In the genomic region with DNA sequence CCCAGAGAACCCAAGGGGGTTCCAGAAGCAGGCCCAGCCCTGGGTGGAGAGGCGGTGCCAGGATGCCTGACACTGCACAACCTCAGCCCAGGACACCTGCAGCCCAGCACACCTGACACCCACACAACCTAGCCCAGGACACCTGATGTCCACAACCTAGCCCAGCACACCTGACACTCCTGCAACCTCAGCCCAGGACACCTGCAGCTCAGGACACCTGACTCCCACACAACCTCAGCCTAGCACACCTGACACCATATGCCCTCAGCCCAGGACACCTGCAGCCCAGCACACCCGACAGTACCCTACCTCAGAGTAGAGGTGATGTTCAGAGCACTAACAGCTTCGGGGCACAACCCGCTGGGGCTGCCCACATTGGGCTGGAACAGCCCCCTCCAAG, we compare ENCODE assay signal across 18 cellular contexts.
A peak's percentile ranks its signal among the peaks of the same experiment; 100 is the strongest.
DNase-seq lines count a peak whose midpoint lies in the region; ATAC-seq and TF ChIP-seq lines count a peak whose summit lies in the region.
"Had no signal": no experiment of that assay in that cellular context is flagged by ENCODE, and none has a peak within 500 bp of the region (broad histone marks: within the 10 kb centered on the region; RNA-seq: fewer than 3 reads in every experiment).

No MANE protein-coding gene starts in this region.

- H3K9me3 ChIP-seq in MM.1S (replicated peaks; ENCODE audit: insufficient read depth, low read length) (no peaks in the 10 kb centered on the region), trophoblast cell (ENCODE audit: insufficient read depth, low read depth, low read length) (peaks cover 13% of the 10 kb centered on the region)

- H4K12ac ChIP-seq in trophoblast cell (ENCODE audit: low read depth, low read length) = no peak overlapping the region

- DNase-seq in activated CD8-positive, alpha-beta memory T cell treated with anti-CD3 and anti-CD28 coated beads for 24 hours = peak; percentile 49
- DNase-seq in activated CD8-positive, alpha-beta memory T cell treated with anti-CD3 and anti-CD28 coated beads, Interleukin-2, amount 10 ng/mL, durations not matched to agents 7 days and 5 days = no peak
- DNase-seq in MM.1S = peak; percentile 17
- no peak for DNase-seq in immature natural killer cell
- no peak for DNase-seq in trophoblast cell
- no peak for DNase-seq in activated naive CD8-positive, alpha-beta T cell treated with anti-CD3 and anti-CD28 coated beads for 36 hours
- no peak for DNase-seq in NCI-H2081 treated with DMSO at 0.1 percent for 48 hours (lab: John Stamatoyannopoulos, UW)
- DNase-seq: 8988T; AML-193; Calu3; CD4-positive, alpha-beta T cell; DMS 273 treated with DMSO at 0.1 percent for 48 hours; DMS79 had no signal

- no peak overlapping the region for H2BK5ac ChIP-seq in trophoblast cell (ENCODE audit: low read depth, low read length, poor library complexity)

- H3K79me2 ChIP-seq in MM.1S (ENCODE audit: low read length) = no peaks in the 10 kb centered on the region
- H3K79me2 ChIP-seq in trophoblast cell (ENCODE audit: control insufficient read depth, insufficient read depth, low read length, poor library complexity) = no peaks in the 10 kb centered on the region

- no peak overlapping the region for H3K27ac ChIP-seq in MM.1S (ENCODE audit: low read length)
- H3K27ac ChIP-seq in trophoblast cell (ENCODE audit: low read depth, low read length) = no peak overlapping the region
- H3K27ac ChIP-seq: BLaER1 treated with 17β-estradiol and CSF1 and Interleukin-3, amounts not matched to agents 10 nM and 100 nM; HL-60 had no signal

- no CpG with 5 or more reads among the region's 4 CpGs for WGBS in trophoblast cell (ENCODE audit: extremely low coverage, insufficient coverage, insufficient read length)

- H3K4me3 ChIP-seq in MM.1S (ENCODE audit: low read length) (no peak overlapping the region), trophoblast cell (ENCODE audit: low read depth, low read length) (peak overlapping the region; percentile 56)
- H3K4me3 ChIP-seq: BLaER1 treated with 17β-estradiol and CSF1 and Interleukin-3, amounts not matched to agents 10 nM and 100 nM; GM12878 had no signal

- H3K4me1 Mint-ChIP-seq in activated CD8-positive, alpha-beta memory T cell treated with anti-CD3 and anti-CD28 coated beads, Interleukin-2, amount 10 ng/mL, durations not matched to agents 7 days and 5 days = peaks cover 4% of the 10 kb centered on the region
- peaks cover 5 to 6% of the 10 kb centered on the region in 2 donors for H3K4me1 Mint-ChIP-seq in immature natural killer cell
- H3K4me1 Mint-ChIP-seq in activated naive CD8-positive, alpha-beta T cell treated with anti-CD3 and anti-CD28 coated beads for 36 hours = peaks cover 4% of the 10 kb centered on the region

- H4K8ac ChIP-seq in trophoblast cell (ENCODE audit: low read depth, low read length) = no peak overlapping the region

- H2AFZ ChIP-seq in MM.1S (ENCODE audit: low read length) (no peak overlapping the region), trophoblast cell (ENCODE audit: insufficient read depth, low read length, poor library complexity) (no peak overlapping the region)

- H3K27me3 ChIP-seq in MM.1S (replicated peaks; ENCODE audit: insufficient read depth, low read length) (peaks cover 40% of the 10 kb centered on the region), trophoblast cell (ENCODE audit: insufficient read depth, low read length) (no peaks in the 10 kb centered on the region)

- TF ChIP-seq CTCF in MM.1S (IDR thresholded peaks at IDR 0.05; ENCODE audit: low read length) = no peak

- no peaks in the 10 kb centered on the region for H4K20me1 ChIP-seq in MM.1S (ENCODE audit: insufficient read depth, low read length)
- H4K20me1 ChIP-seq: BLaER1 treated with 17β-estradiol and CSF1 and Interleukin-3, amounts not matched to agents 10 nM and 100 nM had no signal

- H2AK5ac ChIP-seq in trophoblast cell (ENCODE audit: low read length) = no peak overlapping the region

- no peaks in the 10 kb centered on the region for H3K36me3 Mint-ChIP-seq in activated CD8-positive, alpha-beta memory T cell treated with anti-CD3 and anti-CD28 coated beads, Interleukin-2, amount 10 ng/mL, durations not matched to agents 7 days and 5 days
- no peaks in the 10 kb centered on the region for H3K36me3 Mint-ChIP-seq in immature natural killer cell
- peaks cover 2% of the 10 kb centered on the region for H3K36me3 Mint-ChIP-seq in activated naive CD8-positive, alpha-beta T cell treated with anti-CD3 and anti-CD28 coated beads for 36 hours

- no peak overlapping the region for H2BK120ac ChIP-seq in trophoblast cell (ENCODE audit: insufficient read depth, low read length, poor library complexity)

- no peak overlapping the region for H2BK12ac ChIP-seq in trophoblast cell (ENCODE audit: low read length)

- peaks cover 17% of the 10 kb centered on the region for H3K27me3 Mint-ChIP-seq in activated CD8-positive, alpha-beta memory T cell treated with anti-CD3 and anti-CD28 coated beads, Interleukin-2, amount 10 ng/mL, durations not matched to agents 7 days and 5 days
- peaks cover 8 to 11% (median 11%) of the 10 kb centered on the region in 3 donors for H3K27me3 Mint-ChIP-seq in immature natural killer cell (ENCODE audit: low read depth in 3 of 3)
- H3K27me3 Mint-ChIP-seq in activated naive CD8-positive, alpha-beta T cell treated with anti-CD3 and anti-CD28 coated beads for 36 hours = peaks cover 9% of the 10 kb centered on the region

- no peak overlapping the region for H3K4ac ChIP-seq in trophoblast cell (ENCODE audit: low read depth, low read length)

- no peak overlapping the region for H3K27ac Mint-ChIP-seq in activated CD8-positive, alpha-beta memory T cell treated with anti-CD3 and anti-CD28 coated beads, Interleukin-2, amount 10 ng/mL, durations not matched to agents 7 days and 5 days
- H3K27ac Mint-ChIP-seq in immature natural killer cell = no peak overlapping the region
- no peak overlapping the region for H3K27ac Mint-ChIP-seq in activated naive CD8-positive, alpha-beta T cell treated with anti-CD3 and anti-CD28 coated beads for 36 hours
- H3K27ac Mint-ChIP-seq: CD4-positive, alpha-beta T cell had no signal

- no peak overlapping the region for H3K4me2 ChIP-seq in MM.1S (ENCODE audit: low read depth, low read length)
- H3K4me2 ChIP-seq in trophoblast cell (ENCODE audit: low read length) = no peak overlapping the region
- H3K4me2 ChIP-seq: BLaER1 treated with 17β-estradiol and CSF1 and Interleukin-3, amounts not matched to agents 10 nM and 100 nM had no signal

- H3K36me3 ChIP-seq in MM.1S (replicated peaks; ENCODE audit: insufficient read depth, low read length) (no peaks in the 10 kb centered on the region), trophoblast cell (ENCODE audit: control insufficient read depth in 1 of 2, insufficient read depth in 2 of 2, low read length in 2 of 2) (no peaks in the 10 kb centered on the region)
- H3K36me3 ChIP-seq: BLaER1 treated with 17β-estradiol and CSF1 and Interleukin-3, amounts not matched to agents 10 nM and 100 nM had no signal

- no peaks in the 10 kb centered on the region for H3F3A ChIP-seq in MM.1S (ENCODE audit: insufficient read depth, low read length)

- H3K4me1 ChIP-seq in MM.1S (ENCODE audit: low read length) (no peaks in the 10 kb centered on the region), trophoblast cell (ENCODE audit: control insufficient read depth in 1 of 2, insufficient read depth in 2 of 2, low read length in 2 of 2) (no peaks in the 10 kb centered on the region)
- H3K4me1 ChIP-seq: BLaER1 treated with 17β-estradiol and CSF1 and Interleukin-3, amounts not matched to agents 10 nM and 100 nM had no signal

- no peaks in the 10 kb centered on the region for H3K79me1 ChIP-seq in trophoblast cell (ENCODE audit: low read length)

- no peak for ATAC-seq in activated CD8-positive, alpha-beta memory T cell treated with anti-CD3 and anti-CD28 coated beads, Interleukin-2, amount 10 ng/mL, durations not matched to agents 7 days and 5 days
- no peak for ATAC-seq in HG03442 (IDR thresholded peaks at IDR 0.05; ENCODE audit: unreplicated experiment)
- ATAC-seq: GM12878, HCT116 had no signal

- no peak overlapping the region for H4K91ac ChIP-seq in trophoblast cell (ENCODE audit: low read depth, low read length)

- H3K14ac ChIP-seq in trophoblast cell (ENCODE audit: low read length) = no peak overlapping the region

- H3K9ac ChIP-seq in MM.1S (ENCODE audit: low read length) (no peak overlapping the region), trophoblast cell (ENCODE audit: low read length) (no peak overlapping the region)
- H3K9ac ChIP-seq: BLaER1 treated with 17β-estradiol and CSF1 and Interleukin-3, amounts not matched to agents 10 nM and 100 nM had no signal

- H3K18ac ChIP-seq in trophoblast cell (ENCODE audit: low read length) = no peak overlapping the region

- CTCF ChIA-PET in activated CD8-positive, alpha-beta memory T cell treated with anti-CD3 and anti-CD28 coated beads, Interleukin-2, amount 10 ng/mL, durations not matched to agents 7 days and 5 days (lab: Charles Lee) = interaction anchor here (1.4 to 3.3 kb wide), 3 partner anchors 13 to 429 kb away, joined by 4 to 41 read pairs (median 23); no protein-coding TSS in a partner anchor

- H3K9me3 Mint-ChIP-seq in activated CD8-positive, alpha-beta memory T cell treated with anti-CD3 and anti-CD28 coated beads, Interleukin-2, amount 10 ng/mL, durations not matched to agents 7 days and 5 days (ENCODE audit: low read depth) = peaks cover 2% of the 10 kb centered on the region
- H3K9me3 Mint-ChIP-seq in immature natural killer cell = no peaks in the 10 kb centered on the region
- H3K9me3 Mint-ChIP-seq in activated naive CD8-positive, alpha-beta T cell treated with anti-CD3 and anti-CD28 coated beads for 36 hours = peaks cover 2% of the 10 kb centered on the region
- H3K9me3 Mint-ChIP-seq: CD4-positive, alpha-beta T cell had no signal

- no peaks in the 10 kb centered on the region for H3K9me2 ChIP-seq in MM.1S (replicated peaks; ENCODE audit: insufficient read depth, low read length)

- no peak overlapping the region for H3K4me3 Mint-ChIP-seq in activated CD8-positive, alpha-beta memory T cell treated with anti-CD3 and anti-CD28 coated beads, Interleukin-2, amount 10 ng/mL, durations not matched to agents 7 days and 5 days
- H3K4me3 Mint-ChIP-seq in immature natural killer cell = peak overlapping the region in 3 of 5 donors; percentile 33 to 51 (median 38)
- no peak overlapping the region for H3K4me3 Mint-ChIP-seq in activated naive CD8-positive, alpha-beta T cell treated with anti-CD3 and anti-CD28 coated beads for 36 hours
- H3K4me3 Mint-ChIP-seq: CD4-positive, alpha-beta T cell had no signal

- H3K23ac ChIP-seq in trophoblast cell (ENCODE audit: low read length) = no peak overlapping the region

Comparison
In these comparisons a context has a peak if more than half of its experiments do, and no peak if none do; other contexts are left out.
1. DNase-seq: peak in activated CD8-positive, alpha-beta memory T cell treated with anti-CD3 and anti-CD28 coated beads for 24 hours (single experiment) and MM.1S (single experiment); none in activated CD8-positive, alpha-beta memory T cell treated with anti-CD3 and anti-CD28 coated beads, Interleukin-2, amount 10 ng/mL, durations not matched to agents 7 days and 5 days (single experiment), immature natural killer cell (0 of 3), trophoblast cell (0 of 2), activated naive CD8-positive, alpha-beta T cell treated with anti-CD3 and anti-CD28 coated beads for 36 hours (single experiment) and NCI-H2081 treated with DMSO at 0.1 percent for 48 hours (single experiment).
2. H3K4me3 Mint-ChIP-seq: peak in immature natural killer cell (3 of 5); none in activated CD8-positive, alpha-beta memory T cell treated with anti-CD3 and anti-CD28 coated beads, Interleukin-2, amount 10 ng/mL, durations not matched to agents 7 days and 5 days (single experiment) and activated naive CD8-positive, alpha-beta T cell treated with anti-CD3 and anti-CD28 coated beads for 36 hours (single experiment).